In the genomic region with DNA sequence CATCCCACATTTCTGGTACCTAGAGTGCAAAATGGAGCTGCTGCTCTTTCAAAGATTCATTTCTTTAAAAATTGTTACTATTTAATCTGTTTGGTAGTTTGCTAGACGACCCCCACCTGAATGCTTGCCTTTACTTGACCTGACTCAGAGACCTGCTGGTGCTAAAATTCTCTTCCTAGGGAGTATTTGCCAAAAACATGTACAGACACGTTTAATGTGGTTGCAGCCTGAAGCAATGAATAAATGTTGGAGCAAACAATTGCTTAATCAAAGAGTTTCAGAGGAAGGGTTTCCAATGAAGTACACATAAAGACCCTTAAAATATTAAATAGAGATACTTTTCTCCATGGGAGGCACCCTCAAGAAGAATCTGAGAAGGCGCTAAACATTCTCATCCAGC, we compare ENCODE assay signal across 19 cellular contexts.
"Had no signal": no experiment of that assay in that cellular context is flagged by ENCODE, and none has a peak within 500 bp of the region (broad histone marks: within the 10 kb centered on the region; RNA-seq: fewer than 3 reads in every experiment).

No MANE protein-coding gene starts in this region.

- H3K4me3 ChIP-seq: cardiac muscle cell, lung, tibial artery had no signal

- H3K9me3 Mint-ChIP-seq: mesothelial cell of epicardium had no signal

- H3K27ac Mint-ChIP-seq: activated CD4-positive, alpha-beta memory T cell treated with anti-CD3 and anti-CD28 coated beads for 36 hours; activated CD4-positive, alpha-beta T cell treated with anti-CD3 and anti-CD28 coated beads for 36 hours; activated naive CD8-positive, alpha-beta T cell; mesothelial cell of epicardium; nephron progenitor cell had no signal

- H3K27me3 ChIP-seq: cardiac muscle cell, tibial artery had no signal

- DNase-seq: activated CD4-positive, alpha-beta memory T cell treated with anti-CD3 and anti-CD28 coated beads for 36 hours; activated CD4-positive, alpha-beta T cell treated with anti-CD3 and anti-CD28 coated beads for 36 hours; activated T-cell treated with anti-CD3 and anti-CD28 coated beads for 4 hours; dermis blood vessel endothelial cell; effector memory CD4-positive, alpha-beta T cell; foreskin melanocyte; kidney; nephron progenitor cell; nucleus accumbens; stimulated activated CD8-positive, alpha-beta memory T cell treated with anti-CD3 and anti-CD28 coated beads, Interleukin-4, amount 100 ng/mL, for 48 hours; stimulated activated naive CD4-positive, alpha-beta T cell treated with Interleukin-2 at 50 U/mL for 16 hours; substantia nigra; T-helper 2 cell; tibial artery had no signal

- H3K4me1 Mint-ChIP-seq: activated CD4-positive, alpha-beta T cell treated with anti-CD3 and anti-CD28 coated beads for 36 hours had no signal

- H3K27me3 Mint-ChIP-seq: activated CD4-positive, alpha-beta memory T cell treated with anti-CD3 and anti-CD28 coated beads for 36 hours; activated CD4-positive, alpha-beta T cell treated with anti-CD3 and anti-CD28 coated beads for 36 hours; activated naive CD8-positive, alpha-beta T cell had no signal

- H3K4me3 Mint-ChIP-seq: activated CD4-positive, alpha-beta memory T cell treated with anti-CD3 and anti-CD28 coated beads for 36 hours; activated CD4-positive, alpha-beta T cell treated with anti-CD3 and anti-CD28 coated beads for 36 hours; activated naive CD8-positive, alpha-beta T cell; mesothelial cell of epicardium; nephron progenitor cell had no signal

- H3K36me3 ChIP-seq: cardiac muscle cell, tibial artery had no signal

- FAIRE-seq: endothelial cell of umbilical vein, kidney had no signal

- H3K36me3 Mint-ChIP-seq: activated CD4-positive, alpha-beta memory T cell treated with anti-CD3 and anti-CD28 coated beads for 36 hours; activated naive CD8-positive, alpha-beta T cell; mesothelial cell of epicardium had no signal
